8 cellular contexts compared by ENCODE assay signal in the genomic region with DNA sequence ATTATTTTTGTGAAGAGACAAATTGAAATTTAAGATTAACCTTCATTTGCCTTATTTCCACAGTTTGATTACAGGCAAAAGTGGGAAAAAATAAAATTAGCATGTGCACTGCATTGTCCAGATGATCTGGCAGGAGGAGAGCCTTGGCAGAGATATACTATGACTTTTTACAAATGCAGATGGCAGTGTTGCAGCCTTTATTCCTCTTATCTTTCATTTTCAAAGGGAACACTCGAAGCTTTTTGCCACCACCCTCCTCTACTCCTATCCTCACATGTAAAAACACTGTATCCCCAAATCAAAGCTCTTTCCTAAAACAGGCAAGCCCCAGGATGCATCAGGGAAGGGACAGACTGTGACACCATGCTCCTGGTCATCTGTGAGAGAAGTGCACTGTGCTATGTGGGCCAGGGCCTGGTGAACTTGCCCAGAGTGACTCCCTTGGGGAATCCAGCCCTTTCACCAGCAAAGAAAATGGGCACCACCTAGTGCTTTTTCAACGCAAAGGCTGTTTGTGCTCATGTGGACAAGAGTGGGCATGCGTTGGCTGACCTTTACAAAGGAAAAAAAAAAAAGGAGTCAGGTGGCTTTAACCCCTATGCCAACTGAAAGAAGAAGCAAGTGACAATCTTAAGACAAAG.
DNase-seq lines count a peak whose midpoint lies in the region; ATAC-seq and TF ChIP-seq lines count a peak whose summit lies in the region.

No MANE protein-coding gene starts in this region.

- in situ Hi-C loops in astrocyte of the spinal cord (cut with HindIII; ENCODE audit: low sequenced_read_pairs): no loop called here

- ATAC-seq in GM21515 (IDR thresholded peaks at IDR 0.05; ENCODE audit: unreplicated experiment): no peak
- ATAC-seq in HG03280 (IDR thresholded peaks at IDR 0.05; ENCODE audit: unreplicated experiment): no peak

- DNase-seq in DMS153 treated with DMSO at 0.1 percent for 48 hours (lab: John Stamatoyannopoulos, UW; ENCODE audit: unreplicated experiment) (peak; percentile 77), NCI-H1417 treated with DMSO at 0.1 percent for 48 hours (lab: John Stamatoyannopoulos, UW) (peak; percentile 57), astrocyte of the spinal cord (ENCODE audit: low read depth, low spot score) (peak; percentile 64), kidney tubule cell (ENCODE audit: low spot score) (peak; percentile 82), GF-D8 (lab: John Stamatoyannopoulos, UW) (no peak)
- DNase-seq in activated CD4-positive, CD25-positive, alpha-beta regulatory T cell treated with anti-CD3 and anti-CD28 coated beads, Interleukin-2, amount 50 U/mL, for 72 hours: no peak

- H3K4me3 ChIP-seq in astrocyte of the spinal cord (ENCODE audit: low read depth, low read length): no peak overlapping the region

- TF ChIP-seq CTCF in astrocyte of the spinal cord (IDR thresholded peaks at IDR 0.05; ENCODE audit: low read depth, low read length): peak; percentile 67

Comparison
In these comparisons a context has a peak if more than half of its experiments do, and no peak if none do; other contexts are left out.
1. DNase-seq: peak in DMS153 treated with DMSO at 0.1 percent for 48 hours (single experiment), NCI-H1417 treated with DMSO at 0.1 percent for 48 hours (single experiment), astrocyte of the spinal cord (single experiment) and kidney tubule cell (single experiment); none in activated CD4-positive, CD25-positive, alpha-beta regulatory T cell treated with anti-CD3 and anti-CD28 coated beads, Interleukin-2, amount 50 U/mL, for 72 hours (single experiment) and GF-D8 (single experiment).